In the genomic region with DNA sequence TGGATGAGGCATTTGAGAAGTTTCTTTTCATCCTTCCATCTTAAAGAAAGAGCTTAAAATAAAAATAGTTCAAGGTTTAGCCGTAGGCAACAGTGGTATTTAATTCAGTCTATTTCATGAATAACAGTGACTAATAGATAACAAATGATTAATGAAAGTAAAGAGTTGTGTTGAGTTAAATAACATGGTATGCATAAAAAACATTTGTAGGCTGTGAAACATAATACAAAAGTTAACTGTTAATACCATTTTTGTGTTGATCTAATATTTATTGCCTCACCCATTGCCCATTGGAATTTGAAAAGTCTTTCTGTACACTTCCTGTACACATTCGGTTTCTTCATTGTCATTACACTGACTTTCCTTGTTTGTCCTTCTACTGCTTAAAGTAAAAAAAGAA, we compare ENCODE assay signal across 1 cellular context.
TF ChIP-seq lines count a peak whose summit lies in the region.

No MANE protein-coding gene starts in this region.

TF ChIP-seq in A549, 52 proteins besides CTCF, POLR2A, EP300 and RAD21 (continued from another document):
- TF ChIP-seq MAZ (IDR thresholded peaks at IDR 0.05; ENCODE audit: borderline replicate concordance, low read depth, low read length) (no peak), EHMT2 (IDR thresholded peaks at IDR 0.05; ENCODE audit: low read depth) (no peak), CHD4 (IDR thresholded peaks at IDR 0.05; ENCODE audit: borderline replicate concordance) (no peak), JUN (IDR thresholded peaks at IDR 0.05) (no peak), NFE2L2 (conservative IDR thresholded peaks at IDR 0.05; ENCODE audit: low read length) (no peak), MAX (IDR thresholded peaks at IDR 0.05) (no peak), REST (IDR thresholded peaks at IDR 0.05) (no peak), BHLHE40 (IDR thresholded peaks at IDR 0.05; ENCODE audit: low read depth, low read length) (no peak), MAFK (IDR thresholded peaks at IDR 0.05; ENCODE audit: partially characterized antibody) (no peak), NPAS2 (CRISPR knock-in tag; IDR thresholded peaks at IDR 0.05; ENCODE audit: borderline replicate concordance) (no peak), HDAC2 (IDR thresholded peaks at IDR 0.05) (no peak)
